ENCODE assay signal across 14 cellular contexts in genomic region chr18:13425357-13426095, GRCh38.
DNase-seq lines count a peak whose midpoint lies in the region; ATAC-seq, FAIRE-seq and TF ChIP-seq lines count a peak whose summit lies in the region.
"Had no signal": no experiment of that assay in that cellular context is flagged by ENCODE, and none has a peak within 500 bp of the region (broad histone marks: within the 10 kb centered on the region; RNA-seq: fewer than 3 reads in every experiment).

No MANE protein-coding gene starts in this region.

- H3K4me3 Mint-ChIP-seq in activated T-cell treated with anti-CD3 and anti-CD28 coated beads, Interleukin-2, amount 50 U/mL, for 24 hours: no peak overlapping the region
- H3K4me3 Mint-ChIP-seq in stimulated activated naive CD8-positive, alpha-beta T cell treated with anti-CD3 and anti-CD28 coated beads, Interleukin-15, amount 100 ng/mL, for 72 hours: no peak overlapping the region
- H3K4me3 Mint-ChIP-seq: type B pancreatic cell had no signal

- no peaks in the 10 kb centered on the region; the same call in 1 of the 2 replicates for H3K9me3 ChIP-seq in K562 (replicated peaks; ENCODE audit: control insufficient read depth, insufficient read depth, low read depth, low read length)

- peaks cover 36% of the 10 kb centered on the region for H3K4me1 Mint-ChIP-seq in activated T-cell treated with anti-CD3 and anti-CD28 coated beads, Interleukin-2, amount 50 U/mL, for 24 hours (ENCODE audit: low read depth)
- peaks cover 45% of the 10 kb centered on the region for H3K4me1 Mint-ChIP-seq in stimulated activated naive CD8-positive, alpha-beta T cell treated with anti-CD3 and anti-CD28 coated beads, Interleukin-15, amount 100 ng/mL, for 72 hours

- no peaks in the 10 kb centered on the region for H3K79me2 ChIP-seq in K562 (ENCODE audit: control insufficient read depth, insufficient read depth, low read length)

- BruUV-seq in K562 (replicated peaks; lab: Mats Ljungman, UMichigan): no TSS peak

- TF ChIP-seq POLR2A in K562 (conservative IDR thresholded peaks at IDR 0.05): no peak

- H3K4me2 ChIP-seq in K562 (ENCODE audit: insufficient read depth, low read length): no peak overlapping the region
- H3K4me2 ChIP-seq: KMS-11 had no signal

- no peaks in the 10 kb centered on the region for H3K4me1 ChIP-seq in K562 (replicated peaks in 1 of 2; ENCODE audit: control insufficient read depth in 2 of 2, insufficient read depth in 2 of 2, low read length in 2 of 2)

- intact Hi-C loops in K562 (cut with micrococcal nuclease): no loop called here
- intact Hi-C loops in Right ventricle myocardium inferior (cut with DNase I): loop anchor here (5.0 kb wide), 1 partner anchor 107 kb away; no protein-coding TSS in a partner anchor

- no peak for DNase-seq in activated T-cell treated with anti-CD3 and anti-CD28 coated beads, Interleukin-2, amount 50 U/mL, for 24 hours
- DNase-seq in activated T-cell treated with anti-CD3 and anti-CD28 coated beads for 4 hours (no peak), RPMI7951 (ENCODE audit: low read depth) (peak; percentile 33), K562 (ENCODE audit: extremely low read depth in 1 of 4, low spot score in 3 of 4) (no peak), Right ventricle myocardium inferior (ENCODE audit: missing footprints) (no peak), D341Med (ENCODE audit: low spot score) (no peak)
- no peak for DNase-seq in stimulated activated naive CD8-positive, alpha-beta T cell treated with anti-CD3 and anti-CD28 coated beads, Interleukin-15, amount 100 ng/mL, for 72 hours
- DNase-seq in effector CD4-positive, alpha-beta T cell: no peak
- DNase-seq: activated gamma-delta T cell treated with Interleukin-2 at 50 U/mL for 16 hours; central memory CD4-positive, alpha-beta T cell; glutamatergic neuron; NCI-H187 had no signal

- H3K27me3 Mint-ChIP-seq in activated T-cell treated with anti-CD3 and anti-CD28 coated beads, Interleukin-2, amount 50 U/mL, for 24 hours: no peaks in the 10 kb centered on the region
- no peaks in the 10 kb centered on the region for H3K27me3 Mint-ChIP-seq in stimulated activated naive CD8-positive, alpha-beta T cell treated with anti-CD3 and anti-CD28 coated beads, Interleukin-15, amount 100 ng/mL, for 72 hours

- H3K9me3 Mint-ChIP-seq in activated T-cell treated with anti-CD3 and anti-CD28 coated beads, Interleukin-2, amount 50 U/mL, for 24 hours: no peaks in the 10 kb centered on the region
- H3K9me3 Mint-ChIP-seq in stimulated activated naive CD8-positive, alpha-beta T cell treated with anti-CD3 and anti-CD28 coated beads, Interleukin-15, amount 100 ng/mL, for 72 hours: no peaks in the 10 kb centered on the region
- H3K9me3 Mint-ChIP-seq: type B pancreatic cell had no signal

- ATAC-seq in K562: no peak
- peak; percentile 55 for ATAC-seq in stimulated activated naive CD8-positive, alpha-beta T cell treated with anti-CD3 and anti-CD28 coated beads, Interleukin-15, amount 100 ng/mL, for 72 hours
- ATAC-seq in Right ventricle myocardium inferior: no peak

- TF ChIP-seq RAD21 in K562 (CRISPR knock-in tag; conservative IDR thresholded peaks at IDR 0.05 in 1 of 2, IDR thresholded peaks at IDR 0.05 in 1 of 2): no peak

- in situ Hi-C loops in K562 (cut with MboI): no loop called here

- H3K36me3 ChIP-seq in K562 (ENCODE audit: control insufficient read depth, insufficient read depth, low read length): no peaks in the 10 kb centered on the region

- POLR2A ChIA-PET in K562 (lab: Yijun Ruan, JAX): no interaction called here

- peaks cover 0 to 4% of the 10 kb centered on the region in 2 experiments; a peak in 1 of 5 replicates for H3K27me3 ChIP-seq in K562 (ENCODE audit: control insufficient read depth in 2 of 2, insufficient read depth in 2 of 2, low read length in 2 of 2)

- peak overlapping the region; percentile 45 for H3K27ac Mint-ChIP-seq in activated T-cell treated with anti-CD3 and anti-CD28 coated beads, Interleukin-2, amount 50 U/mL, for 24 hours
- peak overlapping the region in 1 of 2 donors; percentile 64 for H3K27ac Mint-ChIP-seq in stimulated activated naive CD8-positive, alpha-beta T cell treated with anti-CD3 and anti-CD28 coated beads, Interleukin-15, amount 100 ng/mL, for 72 hours
- H3K27ac Mint-ChIP-seq: type B pancreatic cell had no signal

- no peak for FAIRE-seq in K562 (lab: Jason Lieb, UNC)

- CTCF ChIA-PET in K562 (lab: Yijun Ruan, JAX; ENCODE audit: low intra/inter-chr PET ratio): no interaction called here

- TF ChIP-seq CTCF in K562 (IDR thresholded peaks at IDR 0.05 in 2 of 3, conservative IDR thresholded peaks at IDR 0.05 in 1 of 3; ENCODE audit: insufficient read depth in 2 of 3, low read depth in 1 of 3, low read length in 3 of 3): no peak

- no peaks in the 10 kb centered on the region; the same call in 1 of the 2 replicates for H4K20me1 ChIP-seq in K562 (replicated peaks; ENCODE audit: control insufficient read depth, insufficient read depth, low read length)

- no peak overlapping the region for H3K9ac ChIP-seq in K562 (ENCODE audit: insufficient read depth in 1 of 2, low read depth in 2 of 2, low read length in 2 of 2)
- H3K9ac ChIP-seq: KMS-11 had no signal

- H3K27ac ChIP-seq in K562 (ENCODE audit: extremely low read depth, low read depth, low read length): no peak overlapping the region
- H3K27ac ChIP-seq: KMS-11 had no signal

- TF ChIP-seq EP300 in K562 (IDR thresholded peaks at IDR 0.05; ENCODE audit: low read length): no peak

- peaks cover 7% of the 10 kb centered on the region for H3K36me3 Mint-ChIP-seq in activated T-cell treated with anti-CD3 and anti-CD28 coated beads, Interleukin-2, amount 50 U/mL, for 24 hours (ENCODE audit: low read depth)
- H3K36me3 Mint-ChIP-seq: type B pancreatic cell had no signal

- WGBS in K562 (ENCODE audit: insufficient coverage, low coverage, missing lambda C conversion rate): 4% methylated on average over 14 of the region's 16 CpGs

- no peaks in the 10 kb centered on the region for H3K9me1 ChIP-seq in K562 (ENCODE audit: control insufficient read depth, insufficient read depth, low read length)

- H3K4me3 ChIP-seq in K562: no peak overlapping the region

- H2AFZ ChIP-seq in K562 (ENCODE audit: low read depth, low read length): no peak overlapping the region

TF ChIP-seq in K562, 482 proteins besides CTCF, POLR2A, EP300 and RAD21:
- TF ChIP-seq HDAC3 (IDR thresholded peaks at IDR 0.05; ENCODE audit: borderline replicate concordance, partially characterized antibody) (no peak), SPI1 (IDR thresholded peaks at IDR 0.05; ENCODE audit: borderline replicate concordance, low read depth, low read length) (peak; percentile 12; the same call in 1 of the 2 replicates), CBFA2T2 (conservative IDR thresholded peaks at IDR 0.05) (no peak)
TF ChIP-seq in K562: peak in this region for 1.
